ENCODE assay signal across 8 cellular contexts in the genomic region with DNA sequence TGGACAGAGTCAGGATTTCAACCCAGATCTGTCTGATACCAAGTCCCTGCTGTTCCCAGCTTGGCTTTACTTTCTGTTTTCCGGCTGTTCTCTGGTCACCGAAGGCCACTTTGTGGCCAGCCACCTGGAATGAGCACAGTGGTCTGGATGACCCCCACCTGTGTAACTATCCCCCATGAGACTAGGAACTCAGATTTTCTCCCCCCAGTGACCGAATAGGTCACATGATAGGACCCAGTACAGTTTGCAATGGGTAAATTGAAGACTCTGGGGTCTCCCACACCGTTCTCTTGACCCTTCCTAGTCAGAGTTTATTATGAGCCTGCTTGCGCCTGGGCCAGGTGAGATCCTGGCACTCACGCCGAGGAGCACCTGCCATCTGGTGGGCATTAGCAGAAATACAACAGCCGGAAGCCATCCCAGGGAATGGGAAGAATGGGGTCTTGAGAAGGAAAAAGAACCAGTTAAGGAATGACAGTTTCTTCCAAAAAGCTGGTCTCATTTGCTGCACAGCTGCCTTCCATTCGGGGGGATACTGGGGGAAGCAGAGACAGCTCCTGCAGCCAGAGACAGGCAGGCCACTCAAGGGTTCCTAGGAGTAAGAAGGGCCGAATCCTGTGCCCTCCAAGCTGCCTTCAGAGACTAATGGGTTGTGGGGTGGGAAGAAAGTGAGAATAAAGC. TPM values are rescaled to one million over a fixed set of nuclear protein-coding genes. Genes with fewer than 3 reads are reported as not detected.
DNase-seq lines count a peak whose midpoint lies in the region; ATAC-seq and TF ChIP-seq lines count a peak whose summit lies in the region.

No MANE protein-coding gene starts in this region.

- H3K4me3 Mint-ChIP-seq in activated naive CD4-positive, alpha-beta T cell treated with anti-CD3 and anti-CD28 coated beads for 36 hours = no peak overlapping the region

- DNase-seq in COLO829 (ENCODE audit: low spot score) (peak; percentile 76), HPDE6-E6E7 (ENCODE audit: extremely low spot score) (peak; percentile 63), RPMI8226 (peak; percentile 64), Right ventricle myocardium superior (no peak), retinal pigment epithelial cell (ENCODE audit: low read depth) (no peak), AML-193 (lab: John Stamatoyannopoulos, UW) (no peak)
- peak; percentile 68 for DNase-seq in activated naive CD4-positive, alpha-beta T cell treated with anti-CD3 and anti-CD28 coated beads for 36 hours

- H3K4me3 ChIP-seq in retinal pigment epithelial cell (ENCODE audit: low read length) = no peak overlapping the region

- no peak overlapping the region for H3K27ac Mint-ChIP-seq in activated naive CD4-positive, alpha-beta T cell treated with anti-CD3 and anti-CD28 coated beads for 36 hours

- H3K9me3 Mint-ChIP-seq in activated naive CD4-positive, alpha-beta T cell treated with anti-CD3 and anti-CD28 coated beads for 36 hours = no peaks in the 10 kb centered on the region

- CTCF ChIA-PET in activated naive CD4-positive, alpha-beta T cell treated with anti-CD3 and anti-CD28 coated beads for 36 hours (lab: Charles Lee) = interaction anchor here (0.6 to 5.6 kb wide), 30 partner anchors 9 to 412 kb away, joined by 3 to 109 read pairs (median 4); a partner anchor contains a TSS

- H3K27me3 Mint-ChIP-seq in activated naive CD4-positive, alpha-beta T cell treated with anti-CD3 and anti-CD28 coated beads for 36 hours (ENCODE audit: low read depth) = no peaks in the 10 kb centered on the region

- peak; percentile 83 for ATAC-seq in Right ventricle myocardium superior (ENCODE audit: poor library complexity)
- no peak for ATAC-seq in GM19397 (IDR thresholded peaks at IDR 0.05; ENCODE audit: unreplicated experiment)

- no peaks in the 10 kb centered on the region for H3K36me3 Mint-ChIP-seq in activated naive CD4-positive, alpha-beta T cell treated with anti-CD3 and anti-CD28 coated beads for 36 hours (ENCODE audit: low read depth)

- TF ChIP-seq CTCF in retinal pigment epithelial cell (conservative IDR thresholded peaks at IDR 0.05; ENCODE audit: low read depth, low read length) = peak; percentile 88

- intact Hi-C loops in activated naive CD4-positive, alpha-beta T cell treated with anti-CD3 and anti-CD28 coated beads for 36 hours (cut with micrococcal nuclease) = loop anchor here (1.0 to 2.0 kb wide), 5 partner anchors 46 to 279 kb away; a partner anchor contains a TSS
- intact Hi-C loops in Right ventricle myocardium superior (cut with DNase I) = loop anchor here (2.0 kb wide), 1 partner anchor 65 kb away; no protein-coding TSS in a partner anchor

- peaks cover 10% of the 10 kb centered on the region for H3K4me1 Mint-ChIP-seq in activated naive CD4-positive, alpha-beta T cell treated with anti-CD3 and anti-CD28 coated beads for 36 hours (ENCODE audit: low read depth)

RNA-seq across cellular contexts. Expression of a gene that starts 7.1 kb away (rescaled TPM):
- under 1 TPM; 0.44 to 0.50 TPM for total RNA-seq in activated naive CD4-positive, alpha-beta T cell treated with anti-CD3 and anti-CD28 coated beads for 36 hours
- total RNA-seq in Right ventricle myocardium superior = 28.7 TPM

RNA-seq across cellular contexts. Expression of a gene that starts 19.5 kb away (rescaled TPM):
- 1 to 10 TPM; 2.5 to 2.7 TPM for total RNA-seq in activated naive CD4-positive, alpha-beta T cell treated with anti-CD3 and anti-CD28 coated beads for 36 hours
- 6.4 TPM for total RNA-seq in Right ventricle myocardium superior

RNA-seq across cellular contexts. Expression of a gene that starts 19.6 kb away (rescaled TPM):
- total RNA-seq in activated naive CD4-positive, alpha-beta T cell treated with anti-CD3 and anti-CD28 coated beads for 36 hours = 100 to 1,000 TPM; 101 to 112 TPM
- 21.0 TPM for total RNA-seq in Right ventricle myocardium superior

RNA-seq across cellular contexts. Expression of a gene that starts 45.9 kb away (rescaled TPM):
- total RNA-seq in activated naive CD4-positive, alpha-beta T cell treated with anti-CD3 and anti-CD28 coated beads for 36 hours = 10 to 100 TPM; 13.1 to 13.2 TPM
- total RNA-seq in Right ventricle myocardium superior = 20.2 TPM

RNA-seq across cellular contexts. Expression of a gene that starts 46.1 kb away (rescaled TPM):
- total RNA-seq in activated naive CD4-positive, alpha-beta T cell treated with anti-CD3 and anti-CD28 coated beads for 36 hours = 10 to 100 TPM; 29.6 to 33.6 TPM
- 12.6 TPM for total RNA-seq in Right ventricle myocardium superior

Comparison
In these comparisons a context has a peak if more than half of its experiments do, and no peak if none do; other contexts are left out.
1. DNase-seq: peak in COLO829 (single experiment), HPDE6-E6E7 (single experiment), RPMI8226 (single experiment) and activated naive CD4-positive, alpha-beta T cell treated with anti-CD3 and anti-CD28 coated beads for 36 hours (single experiment); none in Right ventricle myocardium superior (single experiment), retinal pigment epithelial cell (single experiment) and AML-193 (0 of 2).
2. RNA of a gene that starts 7.1 kb away (total RNA-seq): 28.7 TPM in Right ventricle myocardium superior (single experiment); 0.44 to 0.50 TPM in activated naive CD4-positive, alpha-beta T cell treated with anti-CD3 and anti-CD28 coated beads for 36 hours; every median in the first group is over 10 times any median in the second.